In the genomic region with DNA sequence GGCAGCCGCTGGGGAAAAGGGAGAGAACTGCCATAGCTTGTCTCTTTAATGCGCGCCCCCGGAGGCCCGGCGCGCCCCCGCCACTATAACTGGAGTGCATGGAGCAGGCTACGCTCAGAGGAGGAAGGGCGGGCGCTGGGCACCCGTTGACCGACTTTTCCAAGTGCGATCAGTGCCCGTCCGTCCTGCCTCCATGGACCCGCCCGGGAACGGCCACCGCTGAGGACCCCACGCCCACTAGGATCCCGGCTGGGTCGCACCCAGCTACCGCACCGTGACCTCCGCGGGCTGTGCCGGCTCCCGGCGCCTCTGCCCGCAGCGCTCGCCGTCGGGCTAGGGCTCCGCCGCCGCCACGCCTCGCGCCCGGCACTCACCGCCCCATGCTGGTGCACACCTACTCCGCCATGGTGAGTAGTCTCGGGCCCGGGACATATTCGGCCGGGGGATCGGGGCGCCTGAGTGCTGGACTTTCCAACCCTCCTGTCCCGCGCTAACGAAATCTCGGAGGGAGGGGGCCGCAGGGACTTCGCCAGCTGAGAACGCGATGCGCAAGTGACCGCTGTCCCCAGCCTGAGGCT, we compare ENCODE assay signal across 8 cellular contexts. TPM values are rescaled to one million over a fixed set of nuclear protein-coding genes. Genes with fewer than 3 reads are reported as not detected.
DNase-seq lines count a peak whose midpoint lies in the region; ATAC-seq, FAIRE-seq and TF ChIP-seq lines count a peak whose summit lies in the region.

Gene TFAP2E (plus strand): TSS at position 117 of the 578 bp plus-strand sequence. CDS start 264 bp downstream, at position 381.

- no peaks in the 10 kb centered on the region; the same call in 1 of the 2 replicates for H3K9me3 ChIP-seq in iPS-20b (ENCODE audit: insufficient read depth, low read depth, low read length)
- H3K9me3 ChIP-seq in small intestine (ENCODE audit: control insufficient read depth, low read depth) = no peaks in the 10 kb centered on the region
- no peaks in the 10 kb centered on the region for H3K9me3 ChIP-seq in MM.1S (replicated peaks; ENCODE audit: insufficient read depth, low read length)

- no peaks in the 10 kb centered on the region for H3K9me2 ChIP-seq in MM.1S (replicated peaks; ENCODE audit: insufficient read depth, low read length)

- FAIRE-seq in small intestine (lab: Jason Lieb, UNC) = no peak

- DNase-seq in AG09309 (ENCODE audit: low read depth) (no peak), LoVo (ENCODE audit: low spot score) (peak; percentile 63), cardiac fibroblast (ENCODE audit: low read depth in 2 of 2) (peak in 1 of 2 donors; percentile 36), small intestine (peak; percentile 38), MM.1S (no peak), NCI-H2171 treated with DMSO at 0.1 percent for 48 hours (lab: John Stamatoyannopoulos, UW) (no peak)

- H3K9ac ChIP-seq in iPS-20b (ENCODE audit: low read depth, low read length) (no peak within 1 kb of the TSS), MM.1S (ENCODE audit: low read length) (no peak within 1 kb of the TSS)

- WGBS in small intestine, 3 donors = 3 to 7% (median 4%) methylated on average over 46 to 60 of the region's 60 CpGs

- no peak for TF ChIP-seq CTCF in AG09309 (IDR thresholded peaks at IDR 0.05; ENCODE audit: control insufficient read depth, insufficient read depth, low read depth, low read length, missing control alignments)
- no peak for TF ChIP-seq CTCF in cardiac fibroblast (IDR thresholded peaks at IDR 0.05; ENCODE audit: low read depth, low read length)
- no peak for TF ChIP-seq CTCF in MM.1S (IDR thresholded peaks at IDR 0.05; ENCODE audit: low read length)

- H3F3A ChIP-seq in MM.1S (ENCODE audit: insufficient read depth, low read length) = no peaks in the 10 kb centered on the region

- H3K4me1 ChIP-seq in iPS-20b (ENCODE audit: insufficient read depth, low read length) (0 out of 2 replicates have a peak, but pooled peaks cover 10% of the 10 kb centered on the region), small intestine (ENCODE audit: control insufficient read depth in 2 of 2, insufficient read depth in 1 of 2, low read depth in 1 of 2, low read length in 1 of 2) (peaks cover 0 to 2% of the 10 kb centered on the region in 2 donors), MM.1S (ENCODE audit: low read length) (0 out of 2 replicates have a peak, but pooled peaks cover 6% of the 10 kb centered on the region)

- H4K20me1 ChIP-seq in MM.1S (ENCODE audit: insufficient read depth, low read length) = no peaks in the 10 kb centered on the region

- H3K4me3 ChIP-seq in AG09309 (ENCODE audit: control insufficient read depth, low read depth, low read length) (peak within 1 kb of the TSS; percentile 57), cardiac fibroblast (replicated peaks in 1 of 2; ENCODE audit: low read depth in 2 of 2, low read length in 2 of 2) (peak within 1 kb of the TSS; percentile 47 to 55), iPS-20b (ENCODE audit: low read length) (peak within 1 kb of the TSS; percentile 59), small intestine (ENCODE audit: low read depth in 1 of 2, low read length in 2 of 2) (peak within 1 kb of the TSS in 1 of 2 donors; percentile 48), MM.1S (ENCODE audit: low read length) (no peak within 1 kb of the TSS)

- H3K27ac ChIP-seq in iPS-20b (ENCODE audit: low read length) (no peak within 1 kb of the TSS), small intestine (ENCODE audit: low read depth in 1 of 2, low read length in 1 of 2) (no peak within 1 kb of the TSS), MM.1S (ENCODE audit: low read length) (no peak within 1 kb of the TSS)

- no peak within 1 kb of the TSS for H3K4me2 ChIP-seq in MM.1S (ENCODE audit: low read depth, low read length)

- H2AFZ ChIP-seq in MM.1S (ENCODE audit: low read length) = no peak within 1 kb of the TSS

- ATAC-seq in HG03045 (IDR thresholded peaks at IDR 0.05; ENCODE audit: unreplicated experiment) = no peak

- H3K79me2 ChIP-seq in MM.1S (ENCODE audit: low read length) = no peaks in the 10 kb centered on the region

- H3K27me3 ChIP-seq in iPS-20b (ENCODE audit: insufficient read depth, low read length) (peaks cover 98% of the 10 kb centered on the region), small intestine (ENCODE audit: control insufficient read depth in 2 of 2, insufficient read depth in 2 of 2, low read length in 2 of 2) (peaks cover 0 to 15% of the 10 kb centered on the region in 2 donors), MM.1S (replicated peaks; ENCODE audit: insufficient read depth, low read length) (no peaks in the 10 kb centered on the region)

- no peaks in the 10 kb centered on the region for H3K36me3 ChIP-seq in iPS-20b (ENCODE audit: insufficient read depth, low read depth, low read length)
- no peaks in the 10 kb centered on the region for H3K36me3 ChIP-seq in small intestine (ENCODE audit: control insufficient read depth in 2 of 2, insufficient read depth in 2 of 2, low read length in 2 of 2)
- no peaks in the 10 kb centered on the region for H3K36me3 ChIP-seq in MM.1S (replicated peaks; ENCODE audit: insufficient read depth, low read length)

RNA-seq across cellular contexts. Expression of gene TFAP2E, which starts in this region (rescaled TPM):
- polyA plus RNA-seq in small intestine = under 1 TPM in 1 of 3 donors, not detected in 2; 0.64 TPM

Comparison
In these comparisons a context has a peak if more than half of its experiments do, and no peak if none do; other contexts are left out.
1. Peak in DNase-seq in small intestine; RNA of the gene not detected or under 1 TPM.